17 cellular contexts compared by ENCODE assay signal in the genomic region with DNA sequence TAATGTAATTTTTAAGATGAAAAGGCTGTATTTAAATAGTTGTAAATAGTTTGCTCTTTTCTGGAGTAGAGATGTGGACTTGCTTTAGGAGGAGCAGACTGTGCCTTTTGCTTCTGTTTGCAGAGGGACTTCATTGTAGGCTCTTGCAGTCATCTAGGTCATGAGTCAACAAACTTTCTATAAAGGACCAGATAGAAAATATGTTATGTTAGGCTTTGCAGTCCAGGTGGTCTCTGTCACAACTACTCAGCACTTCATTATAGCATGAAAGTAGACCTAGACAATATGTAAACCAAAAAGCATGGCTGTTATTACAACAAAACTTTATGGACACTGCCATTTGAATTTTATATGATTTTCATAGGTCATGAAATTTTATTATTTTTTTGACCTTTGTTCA.
DNase-seq lines count a peak whose midpoint lies in the region; ATAC-seq, FAIRE-seq and TF ChIP-seq lines count a peak whose summit lies in the region.
"Had no signal": no experiment of that assay in that cellular context is flagged by ENCODE, and none has a peak within 500 bp of the region (broad histone marks: within the 10 kb centered on the region; RNA-seq: fewer than 3 reads in every experiment).

No MANE protein-coding gene starts in this region.

- H3K56ac ChIP-seq in IMR-90 (ENCODE audit: extremely low read depth, insufficient read depth, low read length) (no peak overlapping the region), mesendoderm (ENCODE audit: low read length) (no peak overlapping the region)

- H3K4me2 ChIP-seq in IMR-90 (ENCODE audit: low read depth, low read length), result no peak overlapping the region
- no peak overlapping the region for H3K4me2 ChIP-seq in mesendoderm (ENCODE audit: low read length)

- no peaks in the 10 kb centered on the region for H3K79me2 ChIP-seq in mesendoderm (ENCODE audit: control insufficient read depth, insufficient read depth, low read length)

- H3K4me3 ChIP-seq in IMR-90 (ENCODE audit: insufficient read depth, low read depth, low read length), result no peak overlapping the region
- H3K4me3 ChIP-seq in mesendoderm (ENCODE audit: low read length), result no peak overlapping the region
- H3K4me3 ChIP-seq in small intestine (ENCODE audit: low read depth in 1 of 2, low read length in 2 of 2), result no peak overlapping the region

- no peaks in the 10 kb centered on the region for H3K79me1 ChIP-seq in IMR-90 (ENCODE audit: low read depth in 1 of 2, low read length in 2 of 2)
- no peaks in the 10 kb centered on the region for H3K79me1 ChIP-seq in mesendoderm (ENCODE audit: low read length)

- no peak for TF ChIP-seq POLR2A in IMR-90 (IDR thresholded peaks at IDR 0.05; ENCODE audit: low read depth, low read length)

- dilution Hi-C loops in IMR-90 (cut with HindIII; ENCODE audit: low sequenced_read_pairs, unreplicated experiment), result no loop called here

- intact Hi-C loops in IMR-90 (cut with micrococcal nuclease), result loop anchor here (5.0 kb wide), 2 partner anchors 237 to 268 kb away; no protein-coding TSS in a partner anchor

- POLR2A ChIA-PET in IMR-90 (lab: Charles Lee; ENCODE audit: unreplicated experiment), result no interaction called here

- no peaks in the 10 kb centered on the region for H3K36me3 ChIP-seq in IMR-90 (ENCODE audit: control insufficient read depth, insufficient read depth, low read length)
- H3K36me3 ChIP-seq in mesendoderm (ENCODE audit: control insufficient read depth, insufficient read depth, low read length), result no peaks in the 10 kb centered on the region
- H3K36me3 ChIP-seq in small intestine (ENCODE audit: control insufficient read depth in 2 of 2, insufficient read depth in 2 of 2, low read length in 2 of 2), result no peaks in the 10 kb centered on the region

- H2BK15ac ChIP-seq in IMR-90 (ENCODE audit: low read depth, low read length) (peak overlapping the region; percentile 47; the same call in 2 of the 3 replicates), mesendoderm (replicated peaks; ENCODE audit: low read depth) (no peak overlapping the region)

- H3K23ac ChIP-seq in IMR-90 (ENCODE audit: low read depth, low read length), result no peak overlapping the region
- no peak overlapping the region for H3K23ac ChIP-seq in mesendoderm (ENCODE audit: low read length)

- DNase-seq in DMS53 (lab: John Stamatoyannopoulos, UW), result peak; percentile 60
- no peak for DNase-seq in IMR-90
- DNase-seq in SHP77 treated with DMSO at 0.1 percent for 48 hours (lab: John Stamatoyannopoulos, UW), result peak; percentile 57
- DNase-seq in myocyte (ENCODE audit: low read depth), result peak; percentile 21
- DNase-seq in mesendoderm, result no peak
- no peak for DNase-seq in stimulated activated CD4-positive, alpha-beta T cell treated with anti-CD3 and anti-CD28 coated beads, Interleukin-4, amount 100 ng/mL, for 4 hours
- no peak for DNase-seq in small intestine
- DNase-seq: C1 segment of cervical spinal cord; CD8-positive, alpha-beta memory T cell; DND-41; NCI-H1436 treated with DMSO at 0.1 percent for 48 hours; NCI-H2029 treated with DMSO at 0.1 percent for 48 hours; NCI-H526 treated with DMSO at 0.1 percent for 48 hours; SIG-M5; T-helper 1 cell had no signal

- peaks cover 9% of the 10 kb centered on the region for H3K4me1 ChIP-seq in IMR-90 (ENCODE audit: control insufficient read depth, insufficient read depth, low read length)
- H3K4me1 ChIP-seq in mesendoderm (ENCODE audit: control insufficient read depth, low read depth, low read length), result no peaks in the 10 kb centered on the region
- H3K4me1 ChIP-seq in small intestine (ENCODE audit: control insufficient read depth in 2 of 2, insufficient read depth in 1 of 2, low read depth in 1 of 2, low read length in 1 of 2), result no peaks in the 10 kb centered on the region

- no peak overlapping the region for H2AK9ac ChIP-seq in IMR-90 (replicated peaks; ENCODE audit: low read depth, low read length, poor library complexity)

- H2AK5ac ChIP-seq in IMR-90 (ENCODE audit: low read depth, low read length) (no peak overlapping the region), mesendoderm (ENCODE audit: low read length) (no peak overlapping the region)

- no TSS peak for BruUV-seq in IMR-90 (replicated peaks; lab: Mats Ljungman, UMichigan)

- peak overlapping the region; percentile 4; the same call in 1 of the 2 replicates for H4K5ac ChIP-seq in IMR-90 (ENCODE audit: low read depth, low read length)
- H4K5ac ChIP-seq in mesendoderm (ENCODE audit: low read length), result no peak overlapping the region

- H3K9me3 ChIP-seq in IMR-90 (ENCODE audit: control insufficient read depth, insufficient read depth, low read length) (peaks cover 3% of the 10 kb centered on the region; the same call in 1 of the 2 replicates), small intestine (ENCODE audit: control insufficient read depth, low read depth) (no peaks in the 10 kb centered on the region)

- H2BK20ac ChIP-seq in IMR-90 (ENCODE audit: low read depth, low read length), result no peak overlapping the region

- H4K8ac ChIP-seq in IMR-90 (ENCODE audit: low read depth in 2 of 2, low read length in 2 of 2) (no peak overlapping the region), mesendoderm (ENCODE audit: low read depth, low read length) (no peak overlapping the region)

- H3K27me3 ChIP-seq in IMR-90 (ENCODE audit: control insufficient read depth, insufficient read depth, low read length) (no peaks in the 10 kb centered on the region), mesendoderm (ENCODE audit: insufficient read depth, low read length, poor library complexity) (no peaks in the 10 kb centered on the region), small intestine (ENCODE audit: control insufficient read depth in 2 of 2, insufficient read depth in 2 of 2, low read length in 2 of 2) (no peaks in the 10 kb centered on the region)

- H3K18ac ChIP-seq in IMR-90 (ENCODE audit: low read depth, low read length) (peak overlapping the region; percentile 16; the same call in 1 of the 2 replicates), mesendoderm (ENCODE audit: low read length) (no peak overlapping the region)

- no peak overlapping the region for H3K14ac ChIP-seq in IMR-90 (replicated peaks; ENCODE audit: low read depth, low read length)

- H3K27ac ChIP-seq in IMR-90 (ENCODE audit: insufficient read depth, low read length), result no peak overlapping the region
- H3K27ac ChIP-seq in mesendoderm (ENCODE audit: low read depth, low read length), result no peak overlapping the region
- no peak overlapping the region for H3K27ac ChIP-seq in small intestine (ENCODE audit: low read depth in 1 of 2, low read length in 1 of 2)
- H3K27ac ChIP-seq: HL-60 had no signal

- H3K4ac ChIP-seq in IMR-90 (ENCODE audit: low read depth, low read length) (no peak overlapping the region), mesendoderm (ENCODE audit: low read depth, low read length) (no peak overlapping the region)

- TF ChIP-seq CTCF in IMR-90 (conservative IDR thresholded peaks at IDR 0.05; ENCODE audit: low read depth, low read length), result no peak

- TF ChIP-seq RAD21 in IMR-90 (IDR thresholded peaks at IDR 0.05; ENCODE audit: low read length), result no peak

- H2BK5ac ChIP-seq in IMR-90 (ENCODE audit: low read depth, low read length, poor library complexity, severe bottlenecking), result no peak overlapping the region
- H2BK5ac ChIP-seq in mesendoderm (ENCODE audit: low read length), result no peak overlapping the region

- no peaks in the 10 kb centered on the region for H3K9me1 ChIP-seq in IMR-90 (ENCODE audit: insufficient read depth, low read length)

- ATAC-seq in IMR-90 (ENCODE audit: low read depth), result no peak

- no peak for FAIRE-seq in small intestine (lab: Jason Lieb, UNC)
- FAIRE-seq: H54 had no signal

- H4K20me1 ChIP-seq in IMR-90 (ENCODE audit: insufficient read depth, low read length), result no peaks in the 10 kb centered on the region

- in situ Hi-C loops in IMR-90 (cut with MboI; ENCODE audit: low sequenced_read_pairs), result no loop called here

- H3K9ac ChIP-seq in IMR-90 (ENCODE audit: low read depth, low read length), result no peak overlapping the region
- no peak overlapping the region for H3K9ac ChIP-seq in mesendoderm (ENCODE audit: low read length)

- no peak overlapping the region for H4K91ac ChIP-seq in IMR-90 (ENCODE audit: insufficient read depth, low read depth, low read length)

- H2AFZ ChIP-seq in IMR-90 (replicated peaks; ENCODE audit: low read length, poor library complexity), result no peak overlapping the region

- CTCF ChIA-PET in IMR-90 (lab: Yijun Ruan, JAX), result no interaction called here

- H2BK120ac ChIP-seq in IMR-90 (ENCODE audit: low read depth, low read length) (peak overlapping the region; percentile 11; the same call in 1 of the 2 replicates), mesendoderm (ENCODE audit: low read depth, low read length) (no peak overlapping the region)

TF ChIP-seq in IMR-90, 13 proteins besides CTCF, POLR2A, EP300 and RAD21 (continues in another document):
- no peak for TF ChIP-seq BHLHE40 (IDR thresholded peaks at IDR 0.05; ENCODE audit: low read depth, low read length)
- no peak for TF ChIP-seq MAFK (IDR thresholded peaks at IDR 0.05; ENCODE audit: low read depth, low read length)
- TF ChIP-seq, protein P1, sequence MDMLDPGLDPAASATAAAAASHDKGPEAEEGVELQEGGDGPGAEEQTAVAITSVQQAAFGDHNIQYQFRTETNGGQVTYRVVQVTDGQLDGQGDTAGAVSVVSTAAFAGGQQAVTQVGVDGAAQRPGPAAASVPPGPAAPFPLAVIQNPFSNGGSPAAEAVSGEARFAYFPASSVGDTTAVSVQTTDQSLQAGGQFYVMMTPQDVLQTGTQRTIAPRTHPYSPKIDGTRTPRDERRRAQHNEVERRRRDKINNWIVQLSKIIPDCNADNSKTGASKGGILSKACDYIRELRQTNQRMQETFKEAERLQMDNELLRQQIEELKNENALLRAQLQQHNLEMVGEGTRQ (IDR thresholded peaks at IDR 0.05; ENCODE audit: low read depth, low read length), result no peak
- no peak for TF ChIP-seq MXI1 (IDR thresholded peaks at IDR 0.05; ENCODE audit: borderline replicate concordance, low read depth, low read length)
- TF ChIP-seq CEBPB (IDR thresholded peaks at IDR 0.05; ENCODE audit: low read depth, low read length), result no peak
- TF ChIP-seq, protein P2, sequence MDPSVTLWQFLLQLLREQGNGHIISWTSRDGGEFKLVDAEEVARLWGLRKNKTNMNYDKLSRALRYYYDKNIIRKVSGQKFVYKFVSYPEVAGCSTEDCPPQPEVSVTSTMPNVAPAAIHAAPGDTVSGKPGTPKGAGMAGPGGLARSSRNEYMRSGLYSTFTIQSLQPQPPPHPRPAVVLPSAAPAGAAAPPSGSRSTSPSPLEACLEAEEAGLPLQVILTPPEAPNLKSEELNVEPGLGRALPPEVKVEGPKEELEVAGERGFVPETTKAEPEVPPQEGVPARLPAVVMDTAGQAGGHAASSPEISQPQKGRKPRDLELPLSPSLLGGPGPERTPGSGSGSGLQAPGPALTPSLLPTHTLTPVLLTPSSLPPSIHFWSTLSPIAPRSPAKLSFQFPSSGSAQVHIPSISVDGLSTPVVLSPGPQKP (IDR thresholded peaks at IDR 0.05; ENCODE audit: borderline replicate concordance, low read depth, low read length), result no peak
- no peak for TF ChIP-seq RFX5 (IDR thresholded peaks at IDR 0.05; ENCODE audit: low read depth, low read length)
- no peak for TF ChIP-seq MAZ (IDR thresholded peaks at IDR 0.05; ENCODE audit: borderline replicate concordance, low read depth, low read length)
- TF ChIP-seq CHD1 (IDR thresholded peaks at IDR 0.05; ENCODE audit: low read depth, low read length), result no peak
- TF ChIP-seq NFE2L2 (IDR thresholded peaks at IDR 0.05; ENCODE audit: low read depth, low read length), result no peak

Comparison
In these comparisons a context has a peak if more than half of its experiments do, and no peak if none do; other contexts are left out.
1. DNase-seq: peak in DMS53 (single experiment), SHP77 treated with DMSO at 0.1 percent for 48 hours (single experiment) and myocyte (single experiment); none in IMR-90 (single experiment), mesendoderm (single experiment), stimulated activated CD4-positive, alpha-beta T cell treated with anti-CD3 and anti-CD28 coated beads, Interleukin-4, amount 100 ng/mL, for 4 hours (0 of 2) and small intestine (single experiment).